10 cellular contexts compared by ENCODE assay signal in genomic region chr14:50784683-50785505, GRCh38. TPM values are rescaled to one million over a fixed set of nuclear protein-coding genes. Genes with fewer than 3 reads are reported as not detected.
DNase-seq lines count a peak whose midpoint lies in the region; ATAC-seq lines count a peak whose summit lies in the region.
"Had no signal": no experiment of that assay in that cellular context is flagged by ENCODE, and none has a peak within 500 bp of the region (broad histone marks: within the 10 kb centered on the region; RNA-seq: fewer than 3 reads in every experiment).

No MANE protein-coding gene starts in this region.

- no peak for DNase-seq in activated T-cell treated with anti-CD3 and anti-CD28 coated beads, Interleukin-2, amount 50 U/mL, for 72 hours
- DNase-seq in activated T-cell treated with anti-CD3 and anti-CD28 coated beads for 4 hours (no peak), left ventricle myocardium superior (peak; percentile 26), NAMALWA (ENCODE audit: low spot score) (no peak)
- no peak for DNase-seq in activated CD4-positive, alpha-beta memory T cell treated with anti-CD3 and anti-CD28 coated beads, Interleukin-2, amount 10 ng/mL, durations not matched to agents 7 days and 5 days
- DNase-seq: GM23248, NCI-H2081 had no signal

- peaks cover 58% of the 10 kb centered on the region for H3K4me1 Mint-ChIP-seq in activated T-cell treated with anti-CD3 and anti-CD28 coated beads, Interleukin-2, amount 50 U/mL, for 72 hours (ENCODE audit: low read depth)
- peaks cover 48% of the 10 kb centered on the region for H3K4me1 Mint-ChIP-seq in activated CD4-positive, alpha-beta memory T cell treated with anti-CD3 and anti-CD28 coated beads, Interleukin-2, amount 10 ng/mL, durations not matched to agents 7 days and 5 days
- peaks cover 75% of the 10 kb centered on the region for H3K4me1 Mint-ChIP-seq in stimulated activated naive CD8-positive, alpha-beta T cell treated with anti-CD3 and anti-CD28 coated beads, Interleukin-15, Interleukin-2, amounts not matched to agents 100 ng/mL and 50 ng/mL, for 24 hours (ENCODE audit: low read depth)

- H3K27me3 Mint-ChIP-seq in activated T-cell treated with anti-CD3 and anti-CD28 coated beads, Interleukin-2, amount 50 U/mL, for 72 hours (ENCODE audit: low read depth): no peaks in the 10 kb centered on the region
- H3K27me3 Mint-ChIP-seq in activated CD4-positive, alpha-beta memory T cell treated with anti-CD3 and anti-CD28 coated beads, Interleukin-2, amount 10 ng/mL, durations not matched to agents 7 days and 5 days: no peaks in the 10 kb centered on the region
- H3K27me3 Mint-ChIP-seq in stimulated activated naive CD8-positive, alpha-beta T cell treated with anti-CD3 and anti-CD28 coated beads, Interleukin-15, Interleukin-2, amounts not matched to agents 100 ng/mL and 50 ng/mL, for 24 hours: no peaks in the 10 kb centered on the region

- intact Hi-C loops in left ventricle myocardium superior (cut with micrococcal nuclease): no loop called here

- CTCF ChIA-PET in activated CD4-positive, alpha-beta memory T cell treated with anti-CD3 and anti-CD28 coated beads, Interleukin-2, amount 10 ng/mL, durations not matched to agents 7 days and 5 days (lab: Charles Lee): interaction anchor here (0.7 to 5.4 kb wide), 8 partner anchors 8 to 184 kb away, joined by 3 to 37 read pairs (median 4); no protein-coding TSS in a partner anchor

- H3K4me3 Mint-ChIP-seq in activated T-cell treated with anti-CD3 and anti-CD28 coated beads, Interleukin-2, amount 50 U/mL, for 72 hours: peak overlapping the region; percentile 63 to 86
- no peak overlapping the region for H3K4me3 Mint-ChIP-seq in activated CD4-positive, alpha-beta memory T cell treated with anti-CD3 and anti-CD28 coated beads, Interleukin-2, amount 10 ng/mL, durations not matched to agents 7 days and 5 days
- H3K4me3 Mint-ChIP-seq in stimulated activated naive CD8-positive, alpha-beta T cell treated with anti-CD3 and anti-CD28 coated beads, Interleukin-15, Interleukin-2, amounts not matched to agents 100 ng/mL and 50 ng/mL, for 24 hours: no peak overlapping the region

- H3K9me3 Mint-ChIP-seq in activated T-cell treated with anti-CD3 and anti-CD28 coated beads, Interleukin-2, amount 50 U/mL, for 72 hours: no peaks in the 10 kb centered on the region
- H3K9me3 Mint-ChIP-seq in activated CD4-positive, alpha-beta memory T cell treated with anti-CD3 and anti-CD28 coated beads, Interleukin-2, amount 10 ng/mL, durations not matched to agents 7 days and 5 days: no peaks in the 10 kb centered on the region
- H3K9me3 Mint-ChIP-seq in stimulated activated naive CD8-positive, alpha-beta T cell treated with anti-CD3 and anti-CD28 coated beads, Interleukin-15, Interleukin-2, amounts not matched to agents 100 ng/mL and 50 ng/mL, for 24 hours: no peaks in the 10 kb centered on the region

- ATAC-seq in activated T-cell treated with anti-CD3 and anti-CD28 coated beads, Interleukin-2, amount 50 U/mL, for 72 hours (replicated peaks in 1 of 2): peak; percentile 8 to 43
- peak; percentile 63 for ATAC-seq in left ventricle myocardium superior
- ATAC-seq in GM18858 (IDR thresholded peaks at IDR 0.05; ENCODE audit: unreplicated experiment): no peak
- no peak for ATAC-seq in HG03521 (IDR thresholded peaks at IDR 0.05; ENCODE audit: unreplicated experiment)

- POLR2A ChIA-PET in activated CD4-positive, alpha-beta memory T cell treated with anti-CD3 and anti-CD28 coated beads, Interleukin-2, amount 10 ng/mL, durations not matched to agents 7 days and 5 days (lab: Charles Lee): interaction anchor here (1.0 to 2.9 kb wide), 4 partner anchors 11 to 116 kb away, joined by 3 to 13 read pairs (median 8); partner anchors contain the start of genes NIN and SAV1

- H3K27ac Mint-ChIP-seq in activated T-cell treated with anti-CD3 and anti-CD28 coated beads, Interleukin-2, amount 50 U/mL, for 72 hours: peak overlapping the region; percentile 38
- H3K27ac Mint-ChIP-seq in activated CD4-positive, alpha-beta memory T cell treated with anti-CD3 and anti-CD28 coated beads, Interleukin-2, amount 10 ng/mL, durations not matched to agents 7 days and 5 days: peak overlapping the region; percentile 76
- H3K27ac Mint-ChIP-seq in stimulated activated naive CD8-positive, alpha-beta T cell treated with anti-CD3 and anti-CD28 coated beads, Interleukin-15, Interleukin-2, amounts not matched to agents 100 ng/mL and 50 ng/mL, for 24 hours: peak overlapping the region; percentile 78

- H3K36me3 Mint-ChIP-seq in activated T-cell treated with anti-CD3 and anti-CD28 coated beads, Interleukin-2, amount 50 U/mL, for 72 hours (ENCODE audit: insufficient read depth in 2 of 2): peaks cover 0 to 5% of the 10 kb centered on the region in 2 donors
- H3K36me3 Mint-ChIP-seq in activated CD4-positive, alpha-beta memory T cell treated with anti-CD3 and anti-CD28 coated beads, Interleukin-2, amount 10 ng/mL, durations not matched to agents 7 days and 5 days (ENCODE audit: low read depth): peaks cover 17% of the 10 kb centered on the region
- peaks cover 31% of the 10 kb centered on the region for H3K36me3 Mint-ChIP-seq in stimulated activated naive CD8-positive, alpha-beta T cell treated with anti-CD3 and anti-CD28 coated beads, Interleukin-15, Interleukin-2, amounts not matched to agents 100 ng/mL and 50 ng/mL, for 24 hours (ENCODE audit: low read depth)

RNA-seq across cellular contexts. Expression of gene NIN, which starts 46.1 kb away (rescaled TPM):
- total RNA-seq in activated T-cell treated with anti-CD3 and anti-CD28 coated beads, Interleukin-2, amount 50 U/mL, for 72 hours: 10 to 100 TPM; 46.1 to 60.0 TPM
- 10 to 100 TPM; 50.3 to 56.5 TPM for total RNA-seq in activated CD4-positive, alpha-beta memory T cell treated with anti-CD3 and anti-CD28 coated beads, Interleukin-2, amount 10 ng/mL, durations not matched to agents 7 days and 5 days
- 21.3 TPM for total RNA-seq in left ventricle myocardium superior

Comparison
In these comparisons a context has a peak if more than half of its experiments do, and no peak if none do; other contexts are left out.
1. ATAC-seq: peak in activated T-cell treated with anti-CD3 and anti-CD28 coated beads, Interleukin-2, amount 50 U/mL, for 72 hours (2 of 2) and left ventricle myocardium superior (single experiment); none in GM18858 (single experiment) and HG03521 (single experiment).
2. H3K4me3 Mint-ChIP-seq: peak in activated T-cell treated with anti-CD3 and anti-CD28 coated beads, Interleukin-2, amount 50 U/mL, for 72 hours (2 of 2); none in activated CD4-positive, alpha-beta memory T cell treated with anti-CD3 and anti-CD28 coated beads, Interleukin-2, amount 10 ng/mL, durations not matched to agents 7 days and 5 days (single experiment) and stimulated activated naive CD8-positive, alpha-beta T cell treated with anti-CD3 and anti-CD28 coated beads, Interleukin-15, Interleukin-2, amounts not matched to agents 100 ng/mL and 50 ng/mL, for 24 hours (single experiment).
3. Peak in every context shown above with its lines, with median percentiles within 50 percentile points of each other: H3K27ac Mint-ChIP-seq.